ENCODE assay signal across 16 cellular contexts in genomic region chr19:42111811-42112210, GRCh38. TPM values are rescaled to one million over a fixed set of nuclear protein-coding genes. Genes with fewer than 3 reads are reported as not detected.
DNase-seq lines count a peak whose midpoint lies in the region; ATAC-seq and TF ChIP-seq lines count a peak whose summit lies in the region.
"Had no signal": no experiment of that assay in that cellular context is flagged by ENCODE, and none has a peak within 500 bp of the region (broad histone marks: within the 10 kb centered on the region; RNA-seq: fewer than 3 reads in every experiment).

No MANE protein-coding gene starts in this region.

- POLR2A ChIA-PET in activated CD8-positive, alpha-beta T cell treated with anti-CD3 and anti-CD28 coated beads, Interleukin-2, amount 10 ng/mL, durations not matched to agents 7 days and 5 days (lab: Charles Lee), result no interaction called here

- H3K4me2 ChIP-seq in BLaER1 treated with 17β-estradiol and CSF1 and Interleukin-3, amounts not matched to agents 10 nM and 100 nM, result peak overlapping the region; percentile 18 to 99 (median 87); a peak in 19 of 22 replicates

- peaks cover 41% of the 10 kb centered on the region for H3K4me1 Mint-ChIP-seq in activated CD8-positive, alpha-beta T cell treated with anti-CD3 and anti-CD28 coated beads, Interleukin-2, amount 10 ng/mL, durations not matched to agents 7 days and 5 days (ENCODE audit: low read depth)

- H3K9me3 Mint-ChIP-seq in activated CD8-positive, alpha-beta T cell treated with anti-CD3 and anti-CD28 coated beads, Interleukin-2, amount 10 ng/mL, durations not matched to agents 7 days and 5 days (ENCODE audit: insufficient read depth), result no peaks in the 10 kb centered on the region
- H3K9me3 Mint-ChIP-seq: H9 had no signal

- peaks cover 0 to 94% (median 8%) of the 10 kb centered on the region in 11 experiments; a peak in 13 of 22 replicates for H3K36me3 ChIP-seq in BLaER1 treated with 17β-estradiol and CSF1 and Interleukin-3, amounts not matched to agents 10 nM and 100 nM
- H3K36me3 ChIP-seq in upper lobe of right lung, result no peaks in the 10 kb centered on the region

- no peak for TF ChIP-seq CTCF in upper lobe of right lung (IDR thresholded peaks at IDR 0.05)

- no peaks in the 10 kb centered on the region for H3K27me3 Mint-ChIP-seq in activated CD8-positive, alpha-beta T cell treated with anti-CD3 and anti-CD28 coated beads, Interleukin-2, amount 10 ng/mL, durations not matched to agents 7 days and 5 days (ENCODE audit: low read depth)
- H3K27me3 Mint-ChIP-seq: T-helper 17 cell had no signal

- DNase-seq in GM04503 (ENCODE audit: low read depth) (peak; percentile 22), glomerular visceral epithelial cell (ENCODE audit: extremely low spot score) (peak; percentile 79), upper lobe of right lung (no peak)
- no peak for DNase-seq in activated CD8-positive, alpha-beta T cell treated with anti-CD3 and anti-CD28 coated beads, Interleukin-2, amount 10 ng/mL, durations not matched to agents 7 days and 5 days
- DNase-seq: activated CD8-positive, alpha-beta memory T cell treated with anti-CD3 and anti-CD28 coated beads, Interleukin-2, amount 50 U/mL, for 4 hours; DMS 273 treated with DMSO at 0.1 percent for 48 hours; H9; NCI-H1694; stimulated activated CD4-positive, alpha-beta T cell treated with anti-CD3 and anti-CD28 coated beads, Interleukin-4, amount 100 ng/mL, for 4 hours; T-helper 17 cell had no signal

- CTCF ChIA-PET in activated CD8-positive, alpha-beta T cell treated with anti-CD3 and anti-CD28 coated beads, Interleukin-2, amount 10 ng/mL, durations not matched to agents 7 days and 5 days (lab: Charles Lee), result interaction anchor here (0.8 to 3.2 kb wide), 7 partner anchors 9 to 125 kb away, joined by 3 to 16 read pairs (median 4); partner anchors contain the start of gene POU2F2

- H3K27ac ChIP-seq in BLaER1 treated with 17β-estradiol and CSF1 and Interleukin-3, amounts not matched to agents 10 nM and 100 nM, result 0 out of 22 replicates have a peak overlapping the region, but pooled peaks of 2 of the 11 experiments have one; percentile 11 to 56
- H3K27ac ChIP-seq in upper lobe of right lung, result no peak overlapping the region

- no peaks in the 10 kb centered on the region for H3K27me3 ChIP-seq in BLaER1 treated with 17β-estradiol and CSF1 and Interleukin-3, amounts not matched to agents 10 nM and 100 nM
- H3K27me3 ChIP-seq in upper lobe of right lung, result no peaks in the 10 kb centered on the region

- peak overlapping the region; percentile 2 for H3K27ac Mint-ChIP-seq in activated CD8-positive, alpha-beta T cell treated with anti-CD3 and anti-CD28 coated beads, Interleukin-2, amount 10 ng/mL, durations not matched to agents 7 days and 5 days
- H3K27ac Mint-ChIP-seq: brain, H9 had no signal

- no peak for ATAC-seq in activated CD8-positive, alpha-beta T cell treated with anti-CD3 and anti-CD28 coated beads, Interleukin-2, amount 10 ng/mL, durations not matched to agents 7 days and 5 days
- ATAC-seq in HG02588 (IDR thresholded peaks at IDR 0.05; ENCODE audit: unreplicated experiment), result no peak
- no peak for ATAC-seq in HG02973 (IDR thresholded peaks at IDR 0.05; ENCODE audit: unreplicated experiment)
- ATAC-seq in HG02981 (IDR thresholded peaks at IDR 0.05; ENCODE audit: unreplicated experiment), result no peak
- no peak for ATAC-seq in upper lobe of right lung
- ATAC-seq: K562, T-helper 17 cell had no signal

- H3K9me3 ChIP-seq in BLaER1 treated with 17β-estradiol and CSF1 and Interleukin-3, amounts not matched to agents 10 nM and 100 nM (replicated peaks in 1 of 11), result no peaks in the 10 kb centered on the region
- no peaks in the 10 kb centered on the region for H3K9me3 ChIP-seq in upper lobe of right lung

- intact Hi-C loops in upper lobe of right lung (cut with DNase I), result no loop called here

- H3K4me1 ChIP-seq in BLaER1 treated with 17β-estradiol and CSF1 and Interleukin-3, amounts not matched to agents 10 nM and 100 nM, result peaks cover 66 to 98% (median 69%) of the 10 kb centered on the region in 10 experiments
- no peaks in the 10 kb centered on the region for H3K4me1 ChIP-seq in upper lobe of right lung

- no peak overlapping the region for H3K4me3 Mint-ChIP-seq in activated CD8-positive, alpha-beta T cell treated with anti-CD3 and anti-CD28 coated beads, Interleukin-2, amount 10 ng/mL, durations not matched to agents 7 days and 5 days
- H3K4me3 Mint-ChIP-seq: brain, H9, T-helper 17 cell had no signal

- no peak overlapping the region for H3K4me3 ChIP-seq in BLaER1 treated with 17β-estradiol and CSF1 and Interleukin-3, amounts not matched to agents 10 nM and 100 nM
- H3K4me3 ChIP-seq in upper lobe of right lung, result no peak overlapping the region
- H3K4me3 ChIP-seq: K562 had no signal

- peaks cover 0 to 97% (median 0%) of the 10 kb centered on the region in 11 experiments; a peak in 7 of 22 replicates for H4K20me1 ChIP-seq in BLaER1 treated with 17β-estradiol and CSF1 and Interleukin-3, amounts not matched to agents 10 nM and 100 nM

- H3K36me3 Mint-ChIP-seq in activated CD8-positive, alpha-beta T cell treated with anti-CD3 and anti-CD28 coated beads, Interleukin-2, amount 10 ng/mL, durations not matched to agents 7 days and 5 days (ENCODE audit: low read depth), result peaks cover 9% of the 10 kb centered on the region

- no peak overlapping the region for H3K9ac ChIP-seq in BLaER1 treated with 17β-estradiol and CSF1 and Interleukin-3, amounts not matched to agents 10 nM and 100 nM

RNA-seq across cellular contexts. Expression of gene POU2F2, which starts 20.4 kb away (rescaled TPM):
- 10 to 100 TPM; 15.7 to 16.3 TPM for total RNA-seq in activated CD8-positive, alpha-beta T cell treated with anti-CD3 and anti-CD28 coated beads, Interleukin-2, amount 10 ng/mL, durations not matched to agents 7 days and 5 days
- total RNA-seq in upper lobe of right lung, result 6.1 TPM

RNA-seq across cellular contexts. Expression of gene ZNF574, which starts 35.8 kb away (rescaled TPM):
- total RNA-seq in activated CD8-positive, alpha-beta T cell treated with anti-CD3 and anti-CD28 coated beads, Interleukin-2, amount 10 ng/mL, durations not matched to agents 7 days and 5 days, result 10 to 100 TPM; 14.0 to 14.3 TPM
- total RNA-seq in upper lobe of right lung, result 13.6 TPM

RNA-seq across cellular contexts. Expression of gene GRIK5, which starts 41.8 kb away (rescaled TPM):
- total RNA-seq in activated CD8-positive, alpha-beta T cell treated with anti-CD3 and anti-CD28 coated beads, Interleukin-2, amount 10 ng/mL, durations not matched to agents 7 days and 5 days, result under 1 TPM; 0.37 to 0.73 TPM
- 0.29 TPM for total RNA-seq in upper lobe of right lung

Comparison
In these comparisons a context has a peak if more than half of its experiments do, and no peak if none do; other contexts are left out.
1. DNase-seq: peak in GM04503 (single experiment) and glomerular visceral epithelial cell (single experiment); none in activated CD8-positive, alpha-beta T cell treated with anti-CD3 and anti-CD28 coated beads, Interleukin-2, amount 10 ng/mL, durations not matched to agents 7 days and 5 days (single experiment) and upper lobe of right lung (single experiment).